ENCODE assay signal across 19 cellular contexts in genomic region chr7:133691727-133692450, GRCh38.
"Had no signal": no experiment of that assay in that cellular context is flagged by ENCODE, and none has a peak within 500 bp of the region (broad histone marks: within the 10 kb centered on the region; RNA-seq: fewer than 3 reads in every experiment).

No MANE protein-coding gene starts in this region.

- H3K9me3 Mint-ChIP-seq: activated T-helper 17 cell treated with anti-CD3 and anti-CD28 coated beads, Interleukin-2, amount 50 U/mL, for 72 hours; natural killer cell had no signal

- ATAC-seq: activated CD4-positive, CD25-positive, alpha-beta regulatory T cell treated with anti-CD3 and anti-CD28 coated beads, Interleukin-2, amount 50 U/mL, for 24 hours; activated T-helper 17 cell treated with anti-CD3 and anti-CD28 coated beads, Interleukin-2, amount 50 U/mL, for 72 hours; natural killer cell; stimulated activated naive CD8-positive, alpha-beta T cell treated with anti-CD3 and anti-CD28 coated beads, Interleukin-15, Interleukin-2, amounts not matched to agents 100 U/mL and 50 U/mL, for 24 hours had no signal

- H3K27me3 ChIP-seq: esophagus squamous epithelium had no signal

- H3K36me3 Mint-ChIP-seq: natural killer cell had no signal

- H3K4me3 Mint-ChIP-seq: activated T-helper 17 cell treated with anti-CD3 and anti-CD28 coated beads, Interleukin-2, amount 50 U/mL, for 72 hours; natural killer cell; type B pancreatic cell had no signal

- H3K27ac Mint-ChIP-seq: activated T-helper 17 cell treated with anti-CD3 and anti-CD28 coated beads, Interleukin-2, amount 50 U/mL, for 72 hours; natural killer cell; type B pancreatic cell had no signal

- H3K27me3 Mint-ChIP-seq: activated T-helper 17 cell treated with anti-CD3 and anti-CD28 coated beads, Interleukin-2, amount 50 U/mL, for 72 hours had no signal

- H3K4me3 ChIP-seq: esophagus squamous epithelium, smooth muscle cell had no signal

- DNase-seq: activated CD4-positive, alpha-beta T cell treated with anti-CD3 and anti-CD28 coated beads, Interleukin-2, amount 50 U/mL, for 1 hour; activated naive CD4-positive, alpha-beta T cell treated with Interleukin-2 at 50 U/mL for 16 hours; central memory CD4-positive, alpha-beta T cell; cortex of kidney; effector CD4-positive, alpha-beta T cell; esophagus squamous epithelium; hippocampal formation; kidney; mesendoderm; natural killer cell; posterior cingulate gyrus; retina; stimulated activated naive CD8-positive, alpha-beta T cell treated with anti-CD3 and anti-CD28 coated beads, Interleukin-15, Interleukin-2, amounts not matched to agents 100 U/mL and 50 U/mL, for 24 hours; T-helper 1 cell; T1000 had no signal

- H3K27ac ChIP-seq: esophagus squamous epithelium had no signal

- H3K4me1 Mint-ChIP-seq: activated T-helper 17 cell treated with anti-CD3 and anti-CD28 coated beads, Interleukin-2, amount 50 U/mL, for 72 hours had no signal

- H3K36me3 ChIP-seq: esophagus squamous epithelium had no signal
